9 cellular contexts compared by ENCODE assay signal in the genomic region with DNA sequence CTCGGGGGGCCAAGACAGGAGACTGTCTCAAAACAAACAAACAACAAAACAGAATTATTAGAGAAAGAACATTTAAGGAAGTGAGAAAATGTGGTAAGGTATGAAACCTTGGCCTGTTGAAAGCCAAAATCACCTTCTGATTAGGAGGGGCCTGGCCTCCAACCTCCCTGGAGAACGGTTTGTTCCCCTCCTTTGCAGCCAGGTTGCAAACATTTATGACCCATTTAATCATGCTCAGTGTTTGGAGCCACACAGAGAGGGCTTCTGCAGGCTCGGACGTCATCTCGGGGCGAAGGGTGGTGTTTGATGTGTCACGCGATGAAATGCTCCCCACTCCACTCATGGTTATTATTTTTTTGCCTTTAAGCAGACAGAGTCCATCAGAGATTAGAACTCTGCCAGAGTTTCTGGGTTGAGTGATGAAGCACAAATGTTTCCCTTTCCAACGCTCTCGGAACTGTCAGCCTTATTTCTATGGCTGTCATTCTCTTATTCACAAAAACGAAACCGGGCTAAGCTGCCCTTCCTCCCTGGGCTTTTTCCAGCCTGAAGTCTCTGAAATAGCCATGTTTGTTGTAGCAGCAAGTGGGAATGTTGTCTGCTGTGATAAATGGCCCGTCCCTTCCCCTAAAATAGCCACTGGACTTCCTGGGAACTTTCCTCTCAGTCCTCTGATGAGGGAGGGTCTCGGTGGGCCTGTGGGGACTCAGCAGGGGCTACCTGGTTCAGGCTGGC. TPM values are rescaled to one million over a fixed set of nuclear protein-coding genes. Genes with fewer than 3 reads are reported as not detected.
DNase-seq lines count a peak whose midpoint lies in the region; ATAC-seq and TF ChIP-seq lines count a peak whose summit lies in the region.
"Had no signal": no experiment of that assay in that cellular context is flagged by ENCODE, and none has a peak within 500 bp of the region (broad histone marks: within the 10 kb centered on the region; RNA-seq: fewer than 3 reads in every experiment).

No MANE protein-coding gene starts in this region.

- ATAC-seq in GM18873 (IDR thresholded peaks at IDR 0.05; ENCODE audit: low FRiP score, unreplicated experiment) (peak; percentile 95), HG02973 (IDR thresholded peaks at IDR 0.05; ENCODE audit: unreplicated experiment) (peak; percentile 95), body of pancreas (peak; percentile 48)

- intact Hi-C loops in body of pancreas (cut with DNase I), result no loop called here
- intact Hi-C loops in activated T-helper 2 cell treated with anti-CD3 and anti-CD28 coated beads, Interferon-gamma antibody, Interleukin-2, Interleukin-4, amounts not matched to agents 10 μg/mL and 5 μg/mL and 100 μg/mL, durations not matched to agents 14 hours and 24 hours and 36 hours (cut with micrococcal nuclease), result no loop called here

- no peaks in the 10 kb centered on the region for H3K27me3 Mint-ChIP-seq in activated T-helper 2 cell treated with anti-CD3 and anti-CD28 coated beads, Interferon-gamma antibody, Interleukin-2, Interleukin-4, amounts not matched to agents 10 μg/mL and 5 μg/mL and 100 μg/mL, durations not matched to agents 14 hours and 24 hours and 36 hours (ENCODE audit: low read depth)
- no peaks in the 10 kb centered on the region for H3K27me3 Mint-ChIP-seq in type B pancreatic cell

- H3K27me3 ChIP-seq in body of pancreas, result no peaks in the 10 kb centered on the region
- no peaks in the 10 kb centered on the region for H3K27me3 ChIP-seq in parathyroid adenoma (ENCODE audit: control insufficient read depth, insufficient read depth, low read length)
- H3K27me3 ChIP-seq: neutrophil had no signal

- H3K4me2 ChIP-seq in parathyroid adenoma (ENCODE audit: low read length), result no peak overlapping the region

- DNase-seq in body of pancreas (peak in 3 of 4 donors; percentile 33 to 38 (median 36)), Ammon's horn (ENCODE audit: low spot score) (no peak), anterior cingulate cortex (lab: John Stamatoyannopoulos, UW) (no peak), type B pancreatic cell (ENCODE audit: extremely low spot score, unreplicated experiment) (no peak)
- DNase-seq in activated T-helper 2 cell treated with anti-CD3 and anti-CD28 coated beads, Interferon-gamma antibody, Interleukin-2, Interleukin-4, amounts not matched to agents 10 μg/mL and 5 μg/mL and 100 μg/mL, durations not matched to agents 14 hours and 24 hours and 36 hours (ENCODE audit: low spot score), result no peak

- no peak overlapping the region for H3K9ac ChIP-seq in parathyroid adenoma

- H3K79me2 ChIP-seq in parathyroid adenoma, result no peaks in the 10 kb centered on the region

- no peaks in the 10 kb centered on the region for H3K9me3 Mint-ChIP-seq in activated T-helper 2 cell treated with anti-CD3 and anti-CD28 coated beads, Interferon-gamma antibody, Interleukin-2, Interleukin-4, amounts not matched to agents 10 μg/mL and 5 μg/mL and 100 μg/mL, durations not matched to agents 14 hours and 24 hours and 36 hours
- H3K9me3 Mint-ChIP-seq in type B pancreatic cell, result no peaks in the 10 kb centered on the region

- peak overlapping the region; percentile 31 for H2AFZ ChIP-seq in parathyroid adenoma

- peak overlapping the region; percentile 55 to 78 (median 66) for H3K27ac ChIP-seq in body of pancreas
- no peak overlapping the region for H3K27ac ChIP-seq in parathyroid adenoma
- H3K27ac ChIP-seq: neutrophil had no signal

- no peak overlapping the region for H3K27ac Mint-ChIP-seq in activated T-helper 2 cell treated with anti-CD3 and anti-CD28 coated beads, Interferon-gamma antibody, Interleukin-2, Interleukin-4, amounts not matched to agents 10 μg/mL and 5 μg/mL and 100 μg/mL, durations not matched to agents 14 hours and 24 hours and 36 hours
- no peak overlapping the region for H3K27ac Mint-ChIP-seq in type B pancreatic cell

- 60 to 67% methylated on average over 14 of the region's 14 CpGs for WGBS in body of pancreas, 2 donors

- no peak overlapping the region for H3K4me3 Mint-ChIP-seq in activated T-helper 2 cell treated with anti-CD3 and anti-CD28 coated beads, Interferon-gamma antibody, Interleukin-2, Interleukin-4, amounts not matched to agents 10 μg/mL and 5 μg/mL and 100 μg/mL, durations not matched to agents 14 hours and 24 hours and 36 hours (ENCODE audit: low read depth)
- no peak overlapping the region for H3K4me3 Mint-ChIP-seq in type B pancreatic cell

- no peaks in the 10 kb centered on the region for H3K9me3 ChIP-seq in body of pancreas
- H3K9me3 ChIP-seq in parathyroid adenoma (ENCODE audit: control insufficient read depth, low read length), result no peaks in the 10 kb centered on the region
- H3K9me3 ChIP-seq: neutrophil had no signal

- TF ChIP-seq POLR2A in body of pancreas (IDR thresholded peaks at IDR 0.05), result no peak

- TF ChIP-seq CTCF in body of pancreas (IDR thresholded peaks at IDR 0.05) (no peak), parathyroid adenoma (IDR thresholded peaks at IDR 0.05) (no peak), type B pancreatic cell (conservative IDR thresholded peaks at IDR 0.05) (no peak)

- H3K4me1 ChIP-seq in body of pancreas (peaks cover 23% of the 10 kb centered on the region), parathyroid adenoma (peaks cover 9% of the 10 kb centered on the region)

- H3K4me3 ChIP-seq in body of pancreas (no peak overlapping the region), parathyroid adenoma (ENCODE audit: low read depth, low read length) (no peak overlapping the region)

- no peaks in the 10 kb centered on the region for H3K36me3 ChIP-seq in body of pancreas (replicated peaks in 1 of 2; ENCODE audit: insufficient read depth in 1 of 2, low read depth in 2 of 2)
- H3K36me3 ChIP-seq in parathyroid adenoma (ENCODE audit: control insufficient read depth, insufficient read depth, low read length), result no peaks in the 10 kb centered on the region
- H3K36me3 ChIP-seq: neutrophil had no signal

- no peaks in the 10 kb centered on the region for H3K4me1 Mint-ChIP-seq in activated T-helper 2 cell treated with anti-CD3 and anti-CD28 coated beads, Interferon-gamma antibody, Interleukin-2, Interleukin-4, amounts not matched to agents 10 μg/mL and 5 μg/mL and 100 μg/mL, durations not matched to agents 14 hours and 24 hours and 36 hours (ENCODE audit: low read depth)
- H3K4me1 Mint-ChIP-seq in type B pancreatic cell (ENCODE audit: unreplicated experiment), result peaks cover 21% of the 10 kb centered on the region

- H3K36me3 Mint-ChIP-seq in activated T-helper 2 cell treated with anti-CD3 and anti-CD28 coated beads, Interferon-gamma antibody, Interleukin-2, Interleukin-4, amounts not matched to agents 10 μg/mL and 5 μg/mL and 100 μg/mL, durations not matched to agents 14 hours and 24 hours and 36 hours (ENCODE audit: low read depth), result no peaks in the 10 kb centered on the region
- H3K36me3 Mint-ChIP-seq in type B pancreatic cell, result no peaks in the 10 kb centered on the region

RNA-seq across cellular contexts. Expression of a gene that starts 33.6 kb away (rescaled TPM):
- 10 to 100 TPM; 24.4 to 32.3 TPM for total RNA-seq in body of pancreas
- total RNA-seq in activated T-helper 2 cell treated with anti-CD3 and anti-CD28 coated beads, Interferon-gamma antibody, Interleukin-2, Interleukin-4, amounts not matched to agents 10 μg/mL and 5 μg/mL and 100 μg/mL, durations not matched to agents 14 hours and 24 hours and 36 hours, result 20.6 and 21.1 TPM in 2 replicates
- total RNA-seq in type B pancreatic cell (ENCODE audit: low replicate concordance), result 31.6 and 41.7 TPM in 2 replicates

Comparison
In these comparisons a context has a peak if more than half of its experiments do, and no peak if none do; other contexts are left out.
1. DNase-seq: peak in body of pancreas (3 of 4); none in Ammon's horn (single experiment), anterior cingulate cortex (0 of 58), activated T-helper 2 cell treated with anti-CD3 and anti-CD28 coated beads, Interferon-gamma antibody, Interleukin-2, Interleukin-4, amounts not matched to agents 10 μg/mL and 5 μg/mL and 100 μg/mL, durations not matched to agents 14 hours and 24 hours and 36 hours (single experiment) and type B pancreatic cell (single experiment).
2. Peak in every context shown above with its lines, with median percentiles within 50 percentile points of each other: ATAC-seq.